In the genomic region with DNA sequence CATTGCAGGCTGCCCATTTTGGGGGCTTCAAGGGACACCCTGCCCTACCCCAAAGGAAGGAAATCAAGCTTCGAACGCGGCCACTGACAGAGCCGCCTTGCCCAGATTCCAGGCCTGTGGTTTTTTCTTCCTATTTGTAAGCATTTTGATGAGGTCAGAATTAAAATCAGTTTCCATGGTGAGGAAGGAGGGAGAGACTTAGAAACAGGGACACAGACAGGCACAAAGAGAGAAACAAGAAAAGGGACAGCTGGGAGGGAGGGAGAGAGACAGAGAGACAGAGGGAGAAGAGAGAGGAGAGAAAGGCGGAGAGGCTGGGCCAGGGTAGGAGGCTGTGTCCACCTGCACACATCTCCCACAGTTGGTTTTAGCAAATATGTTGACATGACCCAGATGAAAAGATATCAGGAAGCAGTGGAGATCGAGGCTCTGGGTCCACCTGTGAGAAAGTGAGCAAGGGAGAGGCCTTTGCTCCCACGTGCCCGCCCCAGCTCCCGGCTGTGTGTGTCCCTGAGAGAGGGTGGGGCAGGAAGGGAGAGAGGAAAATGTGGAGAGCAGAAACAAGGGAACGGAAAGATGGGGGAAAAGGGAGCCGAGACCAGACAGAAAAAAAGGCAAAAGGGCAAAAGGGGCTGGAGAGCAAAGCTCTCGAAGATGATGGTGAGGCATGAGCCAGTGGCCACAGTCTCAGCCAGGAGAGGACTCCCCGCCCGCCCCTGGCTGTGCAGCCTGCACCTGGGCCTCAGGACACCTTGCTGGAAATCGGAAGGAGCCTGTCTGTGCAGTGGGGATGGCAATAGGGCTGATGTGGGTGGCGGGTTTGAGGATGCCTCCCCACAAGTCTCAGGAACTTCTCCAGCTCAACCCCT, we compare ENCODE assay signal across 1 cellular context.
TF ChIP-seq lines count a peak whose summit lies in the region.

No MANE protein-coding gene starts in this region.

TF ChIP-seq in HepG2, 621 proteins besides CTCF, POLR2A, EP300 and RAD21 (continued from another document and continues in another):
- TF ChIP-seq, protein P1, sequence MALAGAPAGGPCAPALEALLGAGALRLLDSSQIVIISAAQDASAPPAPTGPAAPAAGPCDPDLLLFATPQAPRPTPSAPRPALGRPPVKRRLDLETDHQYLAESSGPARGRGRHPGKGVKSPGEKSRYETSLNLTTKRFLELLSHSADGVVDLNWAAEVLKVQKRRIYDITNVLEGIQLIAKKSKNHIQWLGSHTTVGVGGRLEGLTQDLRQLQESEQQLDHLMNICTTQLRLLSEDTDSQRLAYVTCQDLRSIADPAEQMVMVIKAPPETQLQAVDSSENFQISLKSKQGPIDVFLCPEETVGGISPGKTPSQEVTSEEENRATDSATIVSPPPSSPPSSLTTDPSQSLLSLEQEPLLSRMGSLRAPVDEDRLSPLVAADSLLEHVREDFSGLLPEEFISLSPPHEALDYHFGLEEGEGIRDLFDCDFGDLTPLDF (CRISPR knock-in tag; IDR thresholded peaks at IDR 0.05), result no peak
- no peak for TF ChIP-seq ATAD3A (CRISPR knock-in tag; IDR thresholded peaks at IDR 0.05)
- no peak for TF ChIP-seq ZFP62 (CRISPR knock-in tag; IDR thresholded peaks at IDR 0.05)
- no peak for TF ChIP-seq JUNB (CRISPR knock-in tag; IDR thresholded peaks at IDR 0.05; ENCODE audit: borderline replicate concordance)
- 0 out of 2 replicates have a peak, but pooled peaks have one; percentile 26 for TF ChIP-seq ZNF788 (CRISPR knock-in tag; IDR thresholded peaks at IDR 0.05; ENCODE audit: borderline replicate concordance)
- no peak for TF ChIP-seq ZNF296 (CRISPR knock-in tag; conservative IDR thresholded peaks at IDR 0.05)
- TF ChIP-seq NFIB (CRISPR knock-in tag; IDR thresholded peaks at IDR 0.05; ENCODE audit: borderline replicate concordance), result no peak
- TF ChIP-seq, protein P2, sequence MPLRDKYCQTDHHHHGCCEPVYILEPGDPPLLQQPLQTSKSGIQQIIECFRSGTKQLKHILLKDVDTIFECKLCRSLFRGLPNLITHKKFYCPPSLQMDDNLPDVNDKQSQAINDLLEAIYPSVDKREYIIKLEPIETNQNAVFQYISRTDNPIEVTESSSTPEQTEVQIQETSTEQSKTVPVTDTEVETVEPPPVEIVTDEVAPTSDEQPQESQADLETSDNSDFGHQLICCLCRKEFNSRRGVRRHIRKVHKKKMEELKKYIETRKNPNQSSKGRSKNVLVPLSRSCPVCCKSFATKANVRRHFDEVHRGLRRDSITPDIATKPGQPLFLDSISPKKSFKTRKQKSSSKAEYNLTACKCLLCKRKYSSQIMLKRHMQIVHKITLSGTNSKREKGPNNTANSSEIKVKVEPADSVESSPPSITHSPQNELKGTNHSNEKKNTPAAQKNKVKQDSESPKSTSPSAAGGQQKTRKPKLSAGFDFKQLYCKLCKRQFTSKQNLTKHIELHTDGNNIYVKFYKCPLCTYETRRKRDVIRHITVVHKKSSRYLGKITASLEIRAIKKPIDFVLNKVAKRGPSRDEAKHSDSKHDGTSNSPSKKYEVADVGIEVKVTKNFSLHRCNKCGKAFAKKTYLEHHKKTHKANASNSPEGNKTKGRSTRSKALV (CRISPR knock-in tag; IDR thresholded peaks at IDR 0.05), result no peak
- no peak for TF ChIP-seq ZFP41 (CRISPR knock-in tag; IDR thresholded peaks at IDR 0.05; ENCODE audit: borderline replicate concordance)
- TF ChIP-seq, protein P3, sequence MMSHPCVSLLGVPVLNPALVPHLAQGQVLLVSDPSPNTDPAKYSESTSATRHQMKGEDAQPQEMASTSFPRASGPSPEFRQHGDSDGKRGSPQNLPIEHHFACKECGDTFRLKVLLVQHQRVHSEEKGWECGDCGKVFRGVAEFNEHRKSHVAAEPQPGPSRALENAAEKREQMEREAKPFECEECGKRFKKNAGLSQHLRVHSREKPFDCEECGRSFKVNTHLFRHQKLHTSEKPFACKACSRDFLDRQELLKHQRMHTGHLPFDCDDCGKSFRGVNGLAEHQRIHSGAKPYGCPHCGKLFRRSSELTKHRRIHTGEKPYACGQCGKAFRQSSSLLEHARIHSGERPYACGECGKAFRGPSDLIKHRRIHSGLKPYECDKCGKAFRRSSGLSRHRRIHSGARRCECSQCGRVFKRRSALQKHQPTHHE (CRISPR knock-in tag; IDR thresholded peaks at IDR 0.05; ENCODE audit: borderline replicate concordance), result no peak
- no peak for TF ChIP-seq TBP (CRISPR knock-in tag; IDR thresholded peaks at IDR 0.05)
- TF ChIP-seq MAZ (IDR thresholded peaks at IDR 0.05; ENCODE audit: borderline replicate concordance, low read depth, low read length), result no peak
- no peak for TF ChIP-seq MAZ (CRISPR knock-in tag; IDR thresholded peaks at IDR 0.05; ENCODE audit: low read depth)
- TF ChIP-seq ZBTB8A (CRISPR knock-in tag; IDR thresholded peaks at IDR 0.05; ENCODE audit: borderline replicate concordance, low read depth), result no peak
- TF ChIP-seq, protein P4, sequence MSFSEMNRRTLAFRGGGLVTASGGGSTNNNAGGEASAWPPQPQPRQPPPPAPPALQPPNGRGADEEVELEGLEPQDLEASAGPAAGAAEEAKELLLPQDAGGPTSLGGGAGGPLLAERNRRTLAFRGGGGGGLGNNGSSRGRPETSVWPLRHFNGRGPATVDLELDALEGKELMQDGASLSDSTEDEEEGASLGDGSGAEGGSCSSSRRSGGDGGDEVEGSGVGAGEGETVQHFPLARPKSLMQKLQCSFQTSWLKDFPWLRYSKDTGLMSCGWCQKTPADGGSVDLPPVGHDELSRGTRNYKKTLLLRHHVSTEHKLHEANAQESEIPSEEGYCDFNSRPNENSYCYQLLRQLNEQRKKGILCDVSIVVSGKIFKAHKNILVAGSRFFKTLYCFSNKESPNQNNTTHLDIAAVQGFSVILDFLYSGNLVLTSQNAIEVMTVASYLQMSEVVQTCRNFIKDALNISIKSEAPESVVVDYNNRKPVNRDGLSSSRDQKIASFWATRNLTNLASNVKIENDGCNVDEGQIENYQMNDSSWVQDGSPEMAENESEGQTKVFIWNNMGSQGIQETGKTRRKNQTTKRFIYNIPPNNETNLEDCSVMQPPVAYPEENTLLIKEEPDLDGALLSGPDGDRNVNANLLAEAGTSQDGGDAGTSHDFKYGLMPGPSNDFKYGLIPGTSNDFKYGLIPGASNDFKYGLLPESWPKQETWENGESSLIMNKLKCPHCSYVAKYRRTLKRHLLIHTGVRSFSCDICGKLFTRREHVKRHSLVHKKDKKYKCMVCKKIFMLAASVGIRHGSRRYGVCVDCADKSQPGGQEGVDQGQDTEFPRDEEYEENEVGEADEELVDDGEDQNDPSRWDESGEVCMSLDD (CRISPR knock-in tag; IDR thresholded peaks at IDR 0.05; ENCODE audit: borderline replicate concordance), result no peak
- TF ChIP-seq ZNF33B (CRISPR knock-in tag; IDR thresholded peaks at IDR 0.05), result no peak
- no peak for TF ChIP-seq ZNF253 (CRISPR knock-in tag; IDR thresholded peaks at IDR 0.05; ENCODE audit: borderline replicate concordance)
- TF ChIP-seq, protein P5, sequence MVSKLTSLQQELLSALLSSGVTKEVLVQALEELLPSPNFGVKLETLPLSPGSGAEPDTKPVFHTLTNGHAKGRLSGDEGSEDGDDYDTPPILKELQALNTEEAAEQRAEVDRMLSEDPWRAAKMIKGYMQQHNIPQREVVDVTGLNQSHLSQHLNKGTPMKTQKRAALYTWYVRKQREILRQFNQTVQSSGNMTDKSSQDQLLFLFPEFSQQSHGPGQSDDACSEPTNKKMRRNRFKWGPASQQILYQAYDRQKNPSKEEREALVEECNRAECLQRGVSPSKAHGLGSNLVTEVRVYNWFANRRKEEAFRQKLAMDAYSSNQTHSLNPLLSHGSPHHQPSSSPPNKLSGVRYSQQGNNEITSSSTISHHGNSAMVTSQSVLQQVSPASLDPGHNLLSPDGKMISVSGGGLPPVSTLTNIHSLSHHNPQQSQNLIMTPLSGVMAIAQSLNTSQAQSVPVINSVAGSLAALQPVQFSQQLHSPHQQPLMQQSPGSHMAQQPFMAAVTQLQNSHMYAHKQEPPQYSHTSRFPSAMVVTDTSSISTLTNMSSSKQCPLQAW (CRISPR knock-in tag; IDR thresholded peaks at IDR 0.05), result peak; percentile 16; the same call in 1 of the 2 replicates
- TF ChIP-seq, protein P6, sequence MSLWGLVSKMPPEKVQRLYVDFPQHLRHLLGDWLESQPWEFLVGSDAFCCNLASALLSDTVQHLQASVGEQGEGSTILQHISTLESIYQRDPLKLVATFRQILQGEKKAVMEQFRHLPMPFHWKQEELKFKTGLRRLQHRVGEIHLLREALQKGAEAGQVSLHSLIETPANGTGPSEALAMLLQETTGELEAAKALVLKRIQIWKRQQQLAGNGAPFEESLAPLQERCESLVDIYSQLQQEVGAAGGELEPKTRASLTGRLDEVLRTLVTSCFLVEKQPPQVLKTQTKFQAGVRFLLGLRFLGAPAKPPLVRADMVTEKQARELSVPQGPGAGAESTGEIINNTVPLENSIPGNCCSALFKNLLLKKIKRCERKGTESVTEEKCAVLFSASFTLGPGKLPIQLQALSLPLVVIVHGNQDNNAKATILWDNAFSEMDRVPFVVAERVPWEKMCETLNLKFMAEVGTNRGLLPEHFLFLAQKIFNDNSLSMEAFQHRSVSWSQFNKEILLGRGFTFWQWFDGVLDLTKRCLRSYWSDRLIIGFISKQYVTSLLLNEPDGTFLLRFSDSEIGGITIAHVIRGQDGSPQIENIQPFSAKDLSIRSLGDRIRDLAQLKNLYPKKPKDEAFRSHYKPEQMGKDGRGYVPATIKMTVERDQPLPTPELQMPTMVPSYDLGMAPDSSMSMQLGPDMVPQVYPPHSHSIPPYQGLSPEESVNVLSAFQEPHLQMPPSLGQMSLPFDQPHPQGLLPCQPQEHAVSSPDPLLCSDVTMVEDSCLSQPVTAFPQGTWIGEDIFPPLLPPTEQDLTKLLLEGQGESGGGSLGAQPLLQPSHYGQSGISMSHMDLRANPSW (CRISPR knock-in tag; IDR thresholded peaks at IDR 0.05; ENCODE audit: borderline replicate concordance), result no peak
- TF ChIP-seq SOX5 (CRISPR knock-in tag; IDR thresholded peaks at IDR 0.05; ENCODE audit: borderline replicate concordance), result no peak
- TF ChIP-seq SMAD1 (CRISPR knock-in tag; IDR thresholded peaks at IDR 0.05; ENCODE audit: borderline replicate concordance, low read depth), result no peak
- peak; percentile 66; the same call in 1 of the 2 replicates for TF ChIP-seq MYC (CRISPR knock-in tag; IDR thresholded peaks at IDR 0.05; ENCODE audit: borderline replicate concordance)
- TF ChIP-seq, protein P7, sequence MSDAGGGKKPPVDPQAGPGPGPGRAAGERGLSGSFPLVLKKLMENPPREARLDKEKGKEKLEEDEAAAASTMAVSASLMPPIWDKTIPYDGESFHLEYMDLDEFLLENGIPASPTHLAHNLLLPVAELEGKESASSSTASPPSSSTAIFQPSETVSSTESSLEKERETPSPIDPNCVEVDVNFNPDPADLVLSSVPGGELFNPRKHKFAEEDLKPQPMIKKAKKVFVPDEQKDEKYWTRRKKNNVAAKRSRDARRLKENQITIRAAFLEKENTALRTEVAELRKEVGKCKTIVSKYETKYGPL (CRISPR knock-in tag; IDR thresholded peaks at IDR 0.05), result no peak
- no peak for TF ChIP-seq KDM5A (IDR thresholded peaks at IDR 0.05; ENCODE audit: borderline replicate concordance, low read length)
- TF ChIP-seq, protein P8, sequence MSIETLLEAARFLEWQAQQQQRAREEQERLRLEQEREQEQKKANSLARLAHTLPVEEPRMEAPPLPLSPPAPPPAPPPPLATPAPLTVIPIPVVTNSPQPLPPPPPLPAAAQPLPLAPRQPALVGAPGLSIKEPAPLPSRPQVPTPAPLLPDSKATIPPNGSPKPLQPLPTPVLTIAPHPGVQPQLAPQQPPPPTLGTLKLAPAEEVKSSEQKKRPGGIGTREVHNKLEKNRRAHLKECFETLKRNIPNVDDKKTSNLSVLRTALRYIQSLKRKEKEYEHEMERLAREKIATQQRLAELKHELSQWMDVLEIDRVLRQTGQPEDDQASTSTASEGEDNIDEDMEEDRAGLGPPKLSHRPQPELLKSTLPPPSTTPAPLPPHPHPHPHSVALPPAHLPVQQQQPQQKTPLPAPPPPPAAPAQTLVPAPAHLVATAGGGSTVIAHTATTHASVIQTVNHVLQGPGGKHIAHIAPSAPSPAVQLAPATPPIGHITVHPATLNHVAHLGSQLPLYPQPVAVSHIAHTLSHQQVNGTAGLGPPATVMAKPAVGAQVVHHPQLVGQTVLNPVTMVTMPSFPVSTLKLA (IDR thresholded peaks at IDR 0.05), result 0 out of 2 replicates have a peak, but pooled peaks have one; percentile 13
- TF ChIP-seq RFXAP (CRISPR knock-in tag; IDR thresholded peaks at IDR 0.05; ENCODE audit: borderline replicate concordance), result no peak
- no peak for TF ChIP-seq MATR3 (CRISPR knock-in tag; IDR thresholded peaks at IDR 0.05)
- TF ChIP-seq SP5 (CRISPR knock-in tag; IDR thresholded peaks at IDR 0.05; ENCODE audit: borderline replicate concordance, low read depth), result 0 out of 2 replicates have a peak, but pooled peaks have one; percentile 36
- no peak for TF ChIP-seq ESRRA (CRISPR knock-in tag; IDR thresholded peaks at IDR 0.05; ENCODE audit: low read depth)
- TF ChIP-seq SATB2 (CRISPR knock-in tag; IDR thresholded peaks at IDR 0.05), result no peak
- no peak for TF ChIP-seq GABPA (IDR thresholded peaks at IDR 0.05; ENCODE audit: low read depth, low read length)
- TF ChIP-seq GABPA (CRISPR knock-in tag; IDR thresholded peaks at IDR 0.05; ENCODE audit: low read depth), result no peak
- TF ChIP-seq, protein P9, sequence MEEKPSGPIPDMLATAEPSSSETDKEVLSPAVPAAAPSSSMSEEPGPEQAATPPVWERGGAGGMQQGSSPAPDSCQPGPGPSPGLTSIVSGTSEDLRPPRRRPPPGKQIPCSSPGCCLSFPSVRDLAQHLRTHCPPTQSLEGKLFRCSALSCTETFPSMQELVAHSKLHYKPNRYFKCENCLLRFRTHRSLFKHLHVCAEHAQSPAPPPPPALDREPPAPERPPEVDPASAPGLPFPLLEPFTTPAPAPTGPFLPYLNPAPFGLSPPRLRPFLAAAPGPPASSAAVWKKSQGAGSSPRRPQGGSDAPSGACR (CRISPR knock-in tag; IDR thresholded peaks at IDR 0.05), result no peak
- TF ChIP-seq RFX3 (CRISPR knock-in tag; IDR thresholded peaks at IDR 0.05), result no peak
- TF ChIP-seq, protein P10, sequence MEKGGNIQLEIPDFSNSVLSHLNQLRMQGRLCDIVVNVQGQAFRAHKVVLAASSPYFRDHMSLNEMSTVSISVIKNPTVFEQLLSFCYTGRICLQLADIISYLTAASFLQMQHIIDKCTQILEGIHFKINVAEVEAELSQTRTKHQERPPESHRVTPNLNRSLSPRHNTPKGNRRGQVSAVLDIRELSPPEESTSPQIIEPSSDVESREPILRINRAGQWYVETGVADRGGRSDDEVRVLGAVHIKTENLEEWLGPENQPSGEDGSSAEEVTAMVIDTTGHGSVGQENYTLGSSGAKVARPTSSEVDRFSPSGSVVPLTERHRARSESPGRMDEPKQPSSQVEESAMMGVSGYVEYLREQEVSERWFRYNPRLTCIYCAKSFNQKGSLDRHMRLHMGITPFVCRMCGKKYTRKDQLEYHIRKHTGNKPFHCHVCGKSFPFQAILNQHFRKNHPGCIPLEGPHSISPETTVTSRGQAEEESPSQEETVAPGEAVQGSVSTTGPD (CRISPR knock-in tag; IDR thresholded peaks at IDR 0.05), result no peak
- TF ChIP-seq RFX1 (IDR thresholded peaks at IDR 0.05), result no peak
- no peak for TF ChIP-seq FOXM1 (CRISPR knock-in tag; IDR thresholded peaks at IDR 0.05)
- TF ChIP-seq, protein P11, sequence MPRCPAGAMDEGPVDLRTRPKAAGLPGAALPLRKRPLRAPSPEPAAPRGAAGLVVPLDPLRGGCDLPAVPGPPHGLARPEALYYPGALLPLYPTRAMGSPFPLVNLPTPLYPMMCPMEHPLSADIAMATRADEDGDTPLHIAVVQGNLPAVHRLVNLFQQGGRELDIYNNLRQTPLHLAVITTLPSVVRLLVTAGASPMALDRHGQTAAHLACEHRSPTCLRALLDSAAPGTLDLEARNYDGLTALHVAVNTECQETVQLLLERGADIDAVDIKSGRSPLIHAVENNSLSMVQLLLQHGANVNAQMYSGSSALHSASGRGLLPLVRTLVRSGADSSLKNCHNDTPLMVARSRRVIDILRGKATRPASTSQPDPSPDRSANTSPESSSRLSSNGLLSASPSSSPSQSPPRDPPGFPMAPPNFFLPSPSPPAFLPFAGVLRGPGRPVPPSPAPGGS (CRISPR knock-in tag; IDR thresholded peaks at IDR 0.05), result no peak
- TF ChIP-seq NR2F1 (CRISPR knock-in tag; IDR thresholded peaks at IDR 0.05), result no peak
- no peak for TF ChIP-seq ZNF782 (CRISPR knock-in tag; IDR thresholded peaks at IDR 0.05; ENCODE audit: borderline replicate concordance)
- TF ChIP-seq ZSCAN31 (CRISPR knock-in tag; IDR thresholded peaks at IDR 0.05; ENCODE audit: low read depth), result no peak
